8 cellular contexts compared by ENCODE assay signal in genomic region chr17:72603346-72604242, GRCh38.
DNase-seq lines count a peak whose midpoint lies in the region; ATAC-seq lines count a peak whose summit lies in the region.
"Had no signal": no experiment of that assay in that cellular context is flagged by ENCODE, and none has a peak within 500 bp of the region (broad histone marks: within the 10 kb centered on the region; RNA-seq: fewer than 3 reads in every experiment).

No MANE protein-coding gene starts in this region.

- intact Hi-C loops in Right ventricle myocardium superior (cut with DNase I): no loop called here

- ATAC-seq in GM21723 (IDR thresholded peaks at IDR 0.05; ENCODE audit: unreplicated experiment) (peak; percentile 33), Right ventricle myocardium superior (ENCODE audit: poor library complexity) (no peak)
- ATAC-seq: stimulated activated naive CD8-positive, alpha-beta T cell treated with anti-CD3 and anti-CD28 coated beads, Interleukin-15, amount 100 ng/mL, for 72 hours had no signal

- DNase-seq in LHCN-M2 (ENCODE audit: low read depth) (peak; percentile 62), brain pericyte (ENCODE audit: low read depth, low spot score) (peak; percentile 58), renal cortical epithelial cell (ENCODE audit: low read depth) (peak; percentile 98), Right ventricle myocardium superior (no peak)
- no peak for DNase-seq in central memory CD4-positive, alpha-beta T cell
- no peak for DNase-seq in stimulated activated CD8-positive, alpha-beta memory T cell treated with anti-CD3 and anti-CD28 coated beads, Interleukin-4, amount 100 ng/mL, for 48 hours
- DNase-seq: stimulated activated naive CD8-positive, alpha-beta T cell treated with anti-CD3 and anti-CD28 coated beads, Interleukin-15, amount 100 ng/mL, for 72 hours had no signal

Comparison
In these comparisons a context has a peak if more than half of its experiments do, and no peak if none do; other contexts are left out.
1. DNase-seq: peak in LHCN-M2 (single experiment), brain pericyte (single experiment) and renal cortical epithelial cell (single experiment); none in Right ventricle myocardium superior (single experiment), central memory CD4-positive, alpha-beta T cell (single experiment) and stimulated activated CD8-positive, alpha-beta memory T cell treated with anti-CD3 and anti-CD28 coated beads, Interleukin-4, amount 100 ng/mL, for 48 hours (single experiment).